8 cellular contexts compared by ENCODE assay signal in the genomic region with DNA sequence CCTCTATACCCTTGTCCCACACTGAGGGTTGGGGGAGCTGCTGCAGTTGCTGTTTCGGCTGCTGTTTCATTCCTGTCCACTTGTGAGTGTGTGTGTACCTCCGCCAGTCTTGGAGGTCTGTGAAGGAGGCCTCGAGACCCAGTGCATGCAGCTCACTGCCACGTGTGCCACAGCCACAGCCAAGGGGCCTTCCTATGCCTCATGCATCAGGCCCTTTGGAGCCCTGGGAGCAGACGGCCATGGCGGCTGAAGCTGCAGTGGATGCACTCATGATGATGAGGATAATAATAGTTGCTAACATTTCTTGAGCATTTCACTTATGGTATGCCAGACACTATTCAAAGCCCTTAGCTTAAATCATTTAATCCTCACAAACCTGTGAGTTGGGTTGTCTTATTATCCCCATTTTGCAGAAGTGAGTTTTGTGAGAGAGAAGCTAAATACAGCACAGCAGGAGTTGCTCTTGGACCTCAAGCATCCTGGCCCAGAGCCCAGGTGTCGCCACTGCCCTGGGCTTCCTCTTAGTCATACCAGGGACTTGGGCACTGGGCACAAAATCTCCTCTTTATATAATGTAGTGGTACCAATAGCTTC.
DNase-seq lines count a peak whose midpoint lies in the region; ATAC-seq and TF ChIP-seq lines count a peak whose summit lies in the region.

No MANE protein-coding gene starts in this region.

- ATAC-seq in left lung (peak; percentile 57), thoracic aorta (ENCODE audit: insufficient number of reproducible peaks, low FRiP score, low read depth) (peak; percentile 65)

- H3K27ac ChIP-seq in CD4-positive, alpha-beta memory T cell (ENCODE audit: low read depth, low read length) = peak overlapping the region; percentile 87
- H3K27ac ChIP-seq in adipose tissue (ENCODE audit: low read depth, low read length) = peak overlapping the region; percentile 86
- H3K27ac ChIP-seq in left lung = peak overlapping the region; percentile 95 to 98
- peak overlapping the region; percentile 77 to 80 for H3K27ac ChIP-seq in thoracic aorta

- DNase-seq in CD4-positive, alpha-beta memory T cell = peak in 1 of 5 donors; percentile 70
- peak; percentile 26 for DNase-seq in KG1 (lab: John Stamatoyannopoulos, UW)
- DNase-seq in left lung = peak; percentile 84 to 92
- DNase-seq in thoracic aorta (ENCODE audit: low spot score) = no peak
- DNase-seq in HT-29 (ENCODE audit: low spot score) = no peak
- no peak for DNase-seq in HuH-7.5 (ENCODE audit: low spot score)
- DNase-seq in NCI-H2107 treated with DMSO at 0.1 percent for 48 hours (lab: John Stamatoyannopoulos, UW; ENCODE audit: unreplicated experiment) = no peak

- intact Hi-C loops in CD4-positive, alpha-beta memory T cell (cut with micrococcal nuclease) = loop anchor here (1.0 to 5.0 kb wide), 6 partner anchors 15 to 1229 kb away; a partner anchor contains a TSS
- intact Hi-C loops in left lung (cut with DNase I) = loop anchor here in 1 of 2 donors (10.0 kb wide), 2 partner anchors 87 to 217 kb away; a partner anchor contains a TSS

- 66 to 73% (median 73%) methylated on average over 7 of the region's 7 CpGs for WGBS in adipose tissue, 3 donors

- H3K4me1 Mint-ChIP-seq in CD4-positive, alpha-beta memory T cell = peaks cover 58 to 95% (median 84%) of the 10 kb centered on the region in 4 donors

- no peaks in the 10 kb centered on the region for H3K9me3 ChIP-seq in CD4-positive, alpha-beta memory T cell (ENCODE audit: control insufficient read depth in 1 of 2, low read length in 2 of 2)
- no peaks in the 10 kb centered on the region for H3K9me3 ChIP-seq in left lung
- no peaks in the 10 kb centered on the region for H3K9me3 ChIP-seq in thoracic aorta

- H3K27ac Mint-ChIP-seq in CD4-positive, alpha-beta memory T cell = peak overlapping the region; percentile 87 to 100 (median 100)

- peak overlapping the region; percentile 13 to 44 for H3K4me3 ChIP-seq in CD4-positive, alpha-beta memory T cell (ENCODE audit: low read length in 2 of 2)
- H3K4me3 ChIP-seq in left lung (peak overlapping the region in 1 of 2 donors; percentile 8), thoracic aorta (peak overlapping the region; percentile 32)

- H3K4me1 ChIP-seq in CD4-positive, alpha-beta memory T cell (ENCODE audit: insufficient read depth, low read length) = peaks cover 86% of the 10 kb centered on the region
- H3K4me1 ChIP-seq in left lung (peaks cover 21 to 93% of the 10 kb centered on the region in 2 donors), thoracic aorta (ENCODE audit: control insufficient read depth in 1 of 2, low read depth in 2 of 2) (peaks cover 31 to 49% of the 10 kb centered on the region in 2 donors)

- POLR2A ChIA-PET in CD4-positive, alpha-beta memory T cell (lab: Charles Lee; ENCODE audit: partially characterized antibody) = interaction anchor here (0.7 to 8.5 kb wide), 22 partner anchors 11 to 360 kb away, joined by 3 to 81 read pairs (median 4); a partner anchor contains a TSS

- H3K36me3 ChIP-seq in CD4-positive, alpha-beta memory T cell (ENCODE audit: insufficient read depth, low read length) = peaks cover 26% of the 10 kb centered on the region
- no peaks in the 10 kb centered on the region for H3K36me3 ChIP-seq in left lung
- no peaks in the 10 kb centered on the region for H3K36me3 ChIP-seq in thoracic aorta

- no peak for TF ChIP-seq CTCF in left lung (IDR thresholded peaks at IDR 0.05)
- TF ChIP-seq CTCF in thoracic aorta (IDR thresholded peaks at IDR 0.05) = no peak

- H3K9me3 Mint-ChIP-seq in CD4-positive, alpha-beta memory T cell = peaks cover 0 to 3% (median 0%) of the 10 kb centered on the region in 8 donors

- no peaks in the 10 kb centered on the region for H3K27me3 ChIP-seq in CD4-positive, alpha-beta memory T cell (ENCODE audit: insufficient read depth, low read length)
- H3K27me3 ChIP-seq in left lung (no peaks in the 10 kb centered on the region), thoracic aorta (replicated peaks; ENCODE audit: insufficient read depth) (no peaks in the 10 kb centered on the region)

- H3K4me3 Mint-ChIP-seq in CD4-positive, alpha-beta memory T cell = peak overlapping the region in 7 of 8 donors; percentile 60 to 81 (median 75)

- no peaks in the 10 kb centered on the region for H3K27me3 Mint-ChIP-seq in CD4-positive, alpha-beta memory T cell

- CTCF ChIA-PET in CD4-positive, alpha-beta memory T cell (lab: Charles Lee; ENCODE audit: partially characterized antibody) = interaction anchor here (1.1 to 9.9 kb wide), 8 partner anchors 14 to 359 kb away, joined by 3 to 106 read pairs (median 18); no protein-coding TSS in a partner anchor

- H3K36me3 Mint-ChIP-seq in CD4-positive, alpha-beta memory T cell = peaks cover 29 to 51% of the 10 kb centered on the region in 2 donors

Comparison
In these comparisons a context has a peak if more than half of its experiments do, and no peak if none do; other contexts are left out.
1. DNase-seq: peak in KG1 (single experiment) and left lung (2 of 2); none in thoracic aorta (single experiment), HT-29 (single experiment), HuH-7.5 (single experiment) and NCI-H2107 treated with DMSO at 0.1 percent for 48 hours (single experiment).
2. Peak in every context shown above with its lines, with median percentiles within 50 percentile points of each other: H3K27ac ChIP-seq.